In genomic region chr9:130120207-130120587, GRCh38 we compare ENCODE assay signal across 26 cellular contexts. TPM values are rescaled to one million over a fixed set of nuclear protein-coding genes. Genes with fewer than 3 reads are reported as not detected.
A peak's percentile ranks its signal among the peaks of the same experiment; 100 is the strongest.
DNase-seq lines count a peak whose midpoint lies in the region; ATAC-seq and TF ChIP-seq lines count a peak whose summit lies in the region.
"Had no signal": no experiment of that assay in that cellular context is flagged by ENCODE, and none has a peak within 500 bp of the region (broad histone marks: within the 10 kb centered on the region; RNA-seq: fewer than 3 reads in every experiment).

No MANE protein-coding gene starts in this region.

- H3K4me1 ChIP-seq in muscle layer of duodenum (ENCODE audit: control insufficient read depth in 1 of 2, insufficient read depth in 2 of 2, low read length in 2 of 2) (no peaks in the 10 kb centered on the region), body of pancreas (no peaks in the 10 kb centered on the region)

- DNase-seq in activated naive CD8-positive, alpha-beta T cell treated with anti-CD3 and anti-CD28 coated beads, Interleukin-2, amount 50 U/mL, for 24 hours = no peak
- DNase-seq in activated naive CD8-positive, alpha-beta T cell treated with anti-CD3 and anti-CD28 coated beads for 36 hours = no peak
- no peak for DNase-seq in stimulated activated effector memory CD8-positive, alpha-beta T cell treated with anti-CD3 and anti-CD28 coated beads, Interleukin-12 subunit alpha, Interleukin-12 subunit beta, amount 100 ng/mL, for 72 hours (ENCODE audit: low spot score in 2 of 2)
- no peak for DNase-seq in SIG-M5 (lab: John Stamatoyannopoulos, UW)
- no peak for DNase-seq in body of pancreas
- DNase-seq: activated CD4-positive, alpha-beta T cell treated with anti-CD3 and anti-CD28 coated beads for 36 hours; activated naive CD4-positive, alpha-beta T cell treated with Interleukin-2 at 50 U/mL for 16 hours; activated T-cell treated with anti-CD3 and anti-CD28 coated beads, Interleukin-2, amount 50 U/mL, for 48 hours; CD4-positive, alpha-beta memory T cell; DMS153; effector CD4-positive, alpha-beta T cell; islet precursor cell; KG1; left ventricle myocardium superior; midbrain; NCI-H1105 treated with DMSO at 0.1 percent for 48 hours; NCI-H2029 treated with DMSO at 0.1 percent for 48 hours; NCI-H345; NCI-H748 treated with DMSO at 0.1 percent for 48 hours; psoas muscle; transverse colon had no signal

- peak overlapping the region; percentile 69 for H3K27ac Mint-ChIP-seq in activated naive CD8-positive, alpha-beta T cell
- no peak overlapping the region for H3K27ac Mint-ChIP-seq in activated naive CD8-positive, alpha-beta T cell treated with anti-CD3 and anti-CD28 coated beads, Interleukin-2, amount 50 U/mL, for 24 hours
- H3K27ac Mint-ChIP-seq in activated naive CD8-positive, alpha-beta T cell treated with anti-CD3 and anti-CD28 coated beads for 36 hours = peak overlapping the region; percentile 18
- H3K27ac Mint-ChIP-seq in stimulated activated effector memory CD8-positive, alpha-beta T cell treated with anti-CD3 and anti-CD28 coated beads, Interleukin-12 subunit alpha, Interleukin-12 subunit beta, amount 100 ng/mL, for 72 hours = peak overlapping the region; percentile 78
- H3K27ac Mint-ChIP-seq: activated CD4-positive, alpha-beta T cell treated with anti-CD3 and anti-CD28 coated beads for 36 hours had no signal

- no peak for TF ChIP-seq CTCF in body of pancreas (IDR thresholded peaks at IDR 0.05)

- H3K4me3 ChIP-seq in muscle layer of duodenum (ENCODE audit: low read depth in 1 of 2, low read length in 2 of 2) = no peak overlapping the region
- H3K4me3 ChIP-seq in body of pancreas = no peak overlapping the region
- H3K4me3 ChIP-seq: MG63, psoas muscle, transverse colon had no signal

- H3K27ac ChIP-seq in muscle layer of duodenum (ENCODE audit: low read length) = peak overlapping the region; percentile 19
- H3K27ac ChIP-seq in body of pancreas = no peak overlapping the region
- H3K27ac ChIP-seq: neutrophil, psoas muscle had no signal

- 83 to 84% methylated on average over 10 to 11 of the region's 11 CpGs for WGBS in body of pancreas, 2 donors

- H3K4me3 Mint-ChIP-seq in activated naive CD8-positive, alpha-beta T cell = no peak overlapping the region
- no peak overlapping the region for H3K4me3 Mint-ChIP-seq in activated naive CD8-positive, alpha-beta T cell treated with anti-CD3 and anti-CD28 coated beads, Interleukin-2, amount 50 U/mL, for 24 hours
- no peak overlapping the region for H3K4me3 Mint-ChIP-seq in activated naive CD8-positive, alpha-beta T cell treated with anti-CD3 and anti-CD28 coated beads for 36 hours
- no peak overlapping the region for H3K4me3 Mint-ChIP-seq in stimulated activated effector memory CD8-positive, alpha-beta T cell treated with anti-CD3 and anti-CD28 coated beads, Interleukin-12 subunit alpha, Interleukin-12 subunit beta, amount 100 ng/mL, for 72 hours
- H3K4me3 Mint-ChIP-seq: activated CD4-positive, alpha-beta T cell treated with anti-CD3 and anti-CD28 coated beads for 36 hours; CD4-positive, alpha-beta memory T cell had no signal

- H3K27me3 ChIP-seq in muscle layer of duodenum (ENCODE audit: low read depth, low read length) = no peaks in the 10 kb centered on the region
- H3K27me3 ChIP-seq in body of pancreas = no peaks in the 10 kb centered on the region
- H3K27me3 ChIP-seq: MG63, neutrophil, transverse colon had no signal

- intact Hi-C loops in body of pancreas (cut with DNase I) = no loop called here

- H3K36me3 Mint-ChIP-seq in activated naive CD8-positive, alpha-beta T cell = peaks cover 2% of the 10 kb centered on the region
- H3K36me3 Mint-ChIP-seq in activated naive CD8-positive, alpha-beta T cell treated with anti-CD3 and anti-CD28 coated beads, Interleukin-2, amount 50 U/mL, for 24 hours (ENCODE audit: low read depth) = peaks cover 10% of the 10 kb centered on the region
- peaks cover 8% of the 10 kb centered on the region for H3K36me3 Mint-ChIP-seq in activated naive CD8-positive, alpha-beta T cell treated with anti-CD3 and anti-CD28 coated beads for 36 hours
- H3K36me3 Mint-ChIP-seq in stimulated activated effector memory CD8-positive, alpha-beta T cell treated with anti-CD3 and anti-CD28 coated beads, Interleukin-12 subunit alpha, Interleukin-12 subunit beta, amount 100 ng/mL, for 72 hours = peaks cover 55% of the 10 kb centered on the region

- peaks cover 13 to 27% of the 10 kb centered on the region in 2 donors for H3K36me3 ChIP-seq in muscle layer of duodenum (ENCODE audit: control insufficient read depth in 1 of 2, insufficient read depth in 2 of 2, low read length in 2 of 2)
- H3K36me3 ChIP-seq in body of pancreas (replicated peaks in 1 of 2; ENCODE audit: insufficient read depth in 1 of 2, low read depth in 2 of 2) = peaks cover 0 to 4% of the 10 kb centered on the region in 2 donors

- H3K9me3 ChIP-seq in muscle layer of duodenum (ENCODE audit: control insufficient read depth in 1 of 2, low read length in 2 of 2) (no peaks in the 10 kb centered on the region), body of pancreas (no peaks in the 10 kb centered on the region)
- H3K9me3 ChIP-seq: MG63, neutrophil, psoas muscle, transverse colon had no signal

- no peaks in the 10 kb centered on the region for H3K27me3 Mint-ChIP-seq in activated naive CD8-positive, alpha-beta T cell
- H3K27me3 Mint-ChIP-seq in activated naive CD8-positive, alpha-beta T cell treated with anti-CD3 and anti-CD28 coated beads, Interleukin-2, amount 50 U/mL, for 24 hours = no peaks in the 10 kb centered on the region
- no peaks in the 10 kb centered on the region for H3K27me3 Mint-ChIP-seq in activated naive CD8-positive, alpha-beta T cell treated with anti-CD3 and anti-CD28 coated beads for 36 hours
- H3K27me3 Mint-ChIP-seq: activated CD4-positive, alpha-beta T cell treated with anti-CD3 and anti-CD28 coated beads for 36 hours; CD4-positive, alpha-beta memory T cell had no signal

- H3K4me1 Mint-ChIP-seq in activated naive CD8-positive, alpha-beta T cell (ENCODE audit: low read depth) = peaks cover 14% of the 10 kb centered on the region
- peaks cover 9% of the 10 kb centered on the region for H3K4me1 Mint-ChIP-seq in activated naive CD8-positive, alpha-beta T cell treated with anti-CD3 and anti-CD28 coated beads, Interleukin-2, amount 50 U/mL, for 24 hours
- peaks cover 2% of the 10 kb centered on the region for H3K4me1 Mint-ChIP-seq in activated naive CD8-positive, alpha-beta T cell treated with anti-CD3 and anti-CD28 coated beads for 36 hours
- H3K4me1 Mint-ChIP-seq in stimulated activated effector memory CD8-positive, alpha-beta T cell treated with anti-CD3 and anti-CD28 coated beads, Interleukin-12 subunit alpha, Interleukin-12 subunit beta, amount 100 ng/mL, for 72 hours = peaks cover 19% of the 10 kb centered on the region
- H3K4me1 Mint-ChIP-seq: activated CD4-positive, alpha-beta T cell treated with anti-CD3 and anti-CD28 coated beads for 36 hours; CD4-positive, alpha-beta memory T cell had no signal

- no peaks in the 10 kb centered on the region for H3K9me3 Mint-ChIP-seq in activated naive CD8-positive, alpha-beta T cell (ENCODE audit: low read depth)
- no peaks in the 10 kb centered on the region for H3K9me3 Mint-ChIP-seq in activated naive CD8-positive, alpha-beta T cell treated with anti-CD3 and anti-CD28 coated beads, Interleukin-2, amount 50 U/mL, for 24 hours
- H3K9me3 Mint-ChIP-seq in activated naive CD8-positive, alpha-beta T cell treated with anti-CD3 and anti-CD28 coated beads for 36 hours = no peaks in the 10 kb centered on the region
- no peaks in the 10 kb centered on the region for H3K9me3 Mint-ChIP-seq in stimulated activated effector memory CD8-positive, alpha-beta T cell treated with anti-CD3 and anti-CD28 coated beads, Interleukin-12 subunit alpha, Interleukin-12 subunit beta, amount 100 ng/mL, for 72 hours
- H3K9me3 Mint-ChIP-seq: CD4-positive, alpha-beta memory T cell had no signal

- TF ChIP-seq POLR2A in body of pancreas (IDR thresholded peaks at IDR 0.05) = no peak

- no peak for ATAC-seq in activated naive CD8-positive, alpha-beta T cell treated with anti-CD3 and anti-CD28 coated beads, Interleukin-2, amount 50 U/mL, for 24 hours
- ATAC-seq in stimulated activated effector memory CD8-positive, alpha-beta T cell treated with anti-CD3 and anti-CD28 coated beads, Interleukin-12 subunit alpha, Interleukin-12 subunit beta, amount 100 ng/mL, for 72 hours = no peak
- ATAC-seq in GM18502 (IDR thresholded peaks at IDR 0.05; ENCODE audit: poor library complexity, unreplicated experiment) (no peak), body of pancreas (no peak)
- ATAC-seq: activated CD4-positive, alpha-beta T cell treated with anti-CD3 and anti-CD28 coated beads for 36 hours; left ventricle myocardium superior; psoas muscle had no signal

RNA-seq across cellular contexts. Expression of gene NCS1, which starts 52.0 kb away (rescaled TPM):
- 10 to 100 TPM; 10.5 to 11.9 TPM for total RNA-seq in activated naive CD8-positive, alpha-beta T cell treated with anti-CD3 and anti-CD28 coated beads for 36 hours
- total RNA-seq in body of pancreas = 1 to 10 TPM; 3.9 to 4.3 TPM
